In the genomic region with DNA sequence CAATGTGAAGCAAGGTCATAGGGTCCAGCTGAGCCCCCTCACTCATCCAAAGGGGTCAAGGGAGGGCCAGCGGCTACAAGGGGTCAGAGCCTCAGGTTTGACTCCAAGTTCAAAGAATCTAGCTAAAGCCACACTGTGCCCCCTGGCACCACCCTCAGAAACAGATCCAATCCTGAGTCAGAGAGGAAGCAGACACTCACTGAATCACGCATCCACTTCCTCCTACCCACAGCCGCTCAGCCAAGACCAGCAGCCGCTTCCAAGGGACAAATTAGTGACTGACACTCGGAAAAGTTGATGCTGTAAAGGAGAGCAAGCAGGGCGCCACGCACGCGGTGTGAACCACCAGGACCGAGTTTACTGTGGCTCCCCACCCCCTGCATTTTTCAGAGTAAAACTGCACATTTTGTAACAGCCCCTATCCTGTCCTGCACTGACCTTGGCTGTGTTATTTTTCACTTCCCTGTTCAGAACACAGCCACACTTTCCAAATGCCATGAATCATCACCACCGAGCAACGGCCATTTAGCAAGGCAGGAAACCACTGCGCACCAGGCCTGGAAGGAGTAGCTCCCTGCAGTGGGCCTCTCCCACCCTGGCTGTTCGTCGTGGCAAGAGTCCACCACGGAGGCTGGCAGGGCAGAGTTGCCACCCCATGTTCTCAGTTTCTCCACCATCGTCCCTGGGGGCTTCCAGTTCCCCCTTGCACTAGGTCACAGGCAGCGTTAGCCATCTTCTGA, we compare ENCODE assay signal across 8 cellular contexts.
A peak's percentile ranks its signal among the peaks of the same experiment; 100 is the strongest.
DNase-seq lines count a peak whose midpoint lies in the region; ATAC-seq, FAIRE-seq and TF ChIP-seq lines count a peak whose summit lies in the region.

No MANE protein-coding gene starts in this region.

- no peaks in the 10 kb centered on the region for H3K9me3 ChIP-seq in kidney (ENCODE audit: control insufficient read depth in 1 of 2, low read length in 2 of 2)

- TF ChIP-seq CTCF in astrocyte of the cerebellum (IDR thresholded peaks at IDR 0.05; ENCODE audit: low read depth, low read length, missing control alignments) (no peak), kidney (IDR thresholded peaks at IDR 0.05; ENCODE audit: borderline replicate concordance, extremely low read depth, insufficient read depth) (no peak)

- DNase-seq in T1000 (lab: John Stamatoyannopoulos, UW) (peak; percentile 74), astrocyte of the cerebellum (ENCODE audit: low read depth) (peak; percentile 92), kidney (peak; percentile 95), NCI-H1417 (lab: John Stamatoyannopoulos, UW) (no peak)
- DNase-seq in stimulated activated CD4-positive, alpha-beta T cell treated with anti-CD3 and anti-CD28 coated beads, Interleukin-15, amount 100 ng/mL, for 48 hours (ENCODE audit: low read depth in 2 of 2), result peak; percentile 76 to 83

- H3K9ac ChIP-seq in kidney (ENCODE audit: low read length in 2 of 2), result peak overlapping the region; percentile 51 to 68

- no peaks in the 10 kb centered on the region for H3K36me3 ChIP-seq in kidney (ENCODE audit: control insufficient read depth in 1 of 2, insufficient read depth in 2 of 2, low read length in 2 of 2)

- in situ Hi-C loops in astrocyte of the cerebellum (cut with HindIII; ENCODE audit: low sequenced_read_pairs), result no loop called here

- intact Hi-C loops in kidney (cut with DNase I), result loop anchor here (10.0 kb wide), 1 partner anchor 366 kb away; the partner anchor contains the start of gene IRF2BP2

- peaks cover 55 to 72% of the 10 kb centered on the region in 2 donors for H3K4me1 ChIP-seq in kidney (ENCODE audit: control insufficient read depth in 1 of 2, insufficient read depth in 1 of 2, low read depth in 1 of 2, low read length in 2 of 2)

- peak; percentile 60 for TF ChIP-seq POLR2A in GM18505 (IDR thresholded peaks at IDR 0.05; ENCODE audit: borderline replicate concordance, extremely low read depth, insufficient read depth, insufficient read length)

- ATAC-seq in GM18505 (IDR thresholded peaks at IDR 0.05; ENCODE audit: unreplicated experiment) (peak; percentile 37), HG03280 (IDR thresholded peaks at IDR 0.05; ENCODE audit: unreplicated experiment) (peak; percentile 31), HG03039 (IDR thresholded peaks at IDR 0.05; ENCODE audit: unreplicated experiment) (no peak)

- FAIRE-seq in kidney (lab: Jason Lieb, UNC), result no peak

- peak overlapping the region; percentile 89 to 90 for H3K27ac ChIP-seq in kidney (ENCODE audit: low read depth in 2 of 2, low read length in 2 of 2)

- no peak overlapping the region for H3K4me3 ChIP-seq in astrocyte of the cerebellum (ENCODE audit: low read depth, low read length)
- H3K4me3 ChIP-seq in kidney (ENCODE audit: low read length in 2 of 2), result no peak overlapping the region

Comparison
In these comparisons a context has a peak if more than half of its experiments do, and no peak if none do; other contexts are left out.
1. DNase-seq: peak in T1000 (single experiment), astrocyte of the cerebellum (single experiment), kidney (single experiment) and stimulated activated CD4-positive, alpha-beta T cell treated with anti-CD3 and anti-CD28 coated beads, Interleukin-15, amount 100 ng/mL, for 48 hours (2 of 2); none in NCI-H1417 (0 of 3).